In genomic region chr9:84331119-84331791, GRCh38 we compare ENCODE assay signal across 1 cellular context.
TF ChIP-seq lines count a peak whose summit lies in the region.

No MANE protein-coding gene starts in this region.

TF ChIP-seq in GM23338, 12 proteins besides CTCF, POLR2A, EP300 and RAD21 (continued from another document):
- TF ChIP-seq ZNF462 (CRISPR knock-in tag; IDR thresholded peaks at IDR 0.05) (no peak), EZH2phosphoT487 (IDR thresholded peaks at IDR 0.05; ENCODE audit: unreplicated experiment) (no peak), NANOG (IDR thresholded peaks at IDR 0.05; ENCODE audit: borderline replicate concordance) (no peak), EZH2 (IDR thresholded peaks at IDR 0.05; ENCODE audit: low read depth, unreplicated experiment) (no peak), STAT1 (IDR thresholded peaks at IDR 0.05; ENCODE audit: unreplicated experiment) (no peak), CREB1 (CRISPR knock-in tag; IDR thresholded peaks at IDR 0.05; ENCODE audit: low read depth) (no peak), ZNF114 (CRISPR knock-in tag; IDR thresholded peaks at IDR 0.05) (no peak), REST (IDR thresholded peaks at IDR 0.05; ENCODE audit: unreplicated experiment) (no peak), JUNB (IDR thresholded peaks at IDR 0.05; ENCODE audit: unreplicated experiment) (no peak), ZNF331 (CRISPR knock-in tag; IDR thresholded peaks at IDR 0.05; ENCODE audit: low read depth) (no peak)
